ENCODE assay signal across 1 cellular context in genomic region chr7:18974803-18975202, GRCh38.
TF ChIP-seq lines count a peak whose summit lies in the region.

No MANE protein-coding gene starts in this region.

TF ChIP-seq in IMR-90, 13 proteins besides CTCF, POLR2A, EP300 and RAD21 (continued from another document):
- TF ChIP-seq CHD1 (IDR thresholded peaks at IDR 0.05; ENCODE audit: low read depth, low read length): no peak
- TF ChIP-seq RFX5 (IDR thresholded peaks at IDR 0.05; ENCODE audit: low read depth, low read length): no peak
- TF ChIP-seq SMC3 (IDR thresholded peaks at IDR 0.05; ENCODE audit: low read depth, low read length): no peak
- TF ChIP-seq FOS (IDR thresholded peaks at IDR 0.05; ENCODE audit: low read depth, low read length): no peak
